ENCODE assay signal across 8 cellular contexts in the genomic region with DNA sequence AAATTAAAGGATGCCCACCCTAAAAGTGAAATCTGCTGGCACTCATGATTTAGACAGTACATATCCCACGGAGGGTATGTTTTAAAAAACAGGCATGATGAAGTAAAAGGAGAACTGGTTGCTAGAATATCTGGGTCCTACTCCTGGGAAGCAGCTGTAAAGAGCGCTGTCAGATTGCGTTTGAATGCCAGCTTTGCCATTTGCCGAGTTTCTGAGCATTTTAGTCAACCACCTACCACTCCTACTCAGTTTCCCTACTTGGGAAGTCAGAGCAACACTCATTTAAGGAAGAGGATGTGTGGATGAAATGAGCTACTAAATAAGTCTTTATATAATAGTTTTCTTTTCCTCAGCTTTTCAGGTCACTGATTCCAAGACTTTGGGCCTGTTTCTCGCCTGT. TPM values are rescaled to one million over a fixed set of nuclear protein-coding genes. Genes with fewer than 3 reads are reported as not detected.
DNase-seq lines count a peak whose midpoint lies in the region; ATAC-seq, FAIRE-seq and TF ChIP-seq lines count a peak whose summit lies in the region.

No MANE protein-coding gene starts in this region.

- TF ChIP-seq CTCF in PC-3 (conservative IDR thresholded peaks at IDR 0.05; ENCODE audit: low read depth, low read length) (no peak), endothelial cell of umbilical vein (IDR thresholded peaks at IDR 0.05; ENCODE audit: extremely low read depth in 1 of 2, insufficient read depth in 1 of 2, low read depth in 1 of 2, low read length in 2 of 2) (no peak), progenitor cell of endocrine pancreas (IDR thresholded peaks at IDR 0.05; ENCODE audit: unreplicated experiment) (no peak)

- peak overlapping the region; percentile 99 for H3K27ac Mint-ChIP-seq in progenitor cell of endocrine pancreas

- CTCF ChIA-PET in PC-3 (lab: Charles Lee), result no interaction called here
- CTCF ChIA-PET in endothelial cell of umbilical vein (lab: Charles Lee), result interaction anchor here (2.0 to 4.6 kb wide), 2 partner anchors 551 to 657 kb away, joined by 8 to 21 read pairs; no protein-coding TSS in a partner anchor

- ATAC-seq in PC-3, result no peak
- no peak for ATAC-seq in HG02852 (IDR thresholded peaks at IDR 0.05; ENCODE audit: unreplicated experiment)
- ATAC-seq in HG03139 (IDR thresholded peaks at IDR 0.05; ENCODE audit: unreplicated experiment), result no peak

- H3K4me3 Mint-ChIP-seq in progenitor cell of endocrine pancreas (ENCODE audit: low read depth), result peak overlapping the region; percentile 99

- H3K27ac ChIP-seq in PC-3 (ENCODE audit: low read length) (peak overlapping the region; percentile 22; the same call in 1 of the 2 replicates), endothelial cell of umbilical vein (ENCODE audit: insufficient read depth, low read depth, low read length) (peak overlapping the region; percentile 19)

- H3K4me1 ChIP-seq in PC-3 (ENCODE audit: insufficient read depth, low read length) (peaks cover 20% of the 10 kb centered on the region; the same call in 1 of the 2 replicates), endothelial cell of umbilical vein (ENCODE audit: control insufficient read depth, extremely low read depth, insufficient read depth, low read length) (peaks cover 8% of the 10 kb centered on the region)

- H3K9ac ChIP-seq in PC-3 (ENCODE audit: low read length) (peak overlapping the region; percentile 83), endothelial cell of umbilical vein (replicated peaks; ENCODE audit: extremely low read depth, insufficient read depth, low read length) (peak overlapping the region; percentile 80)

- intact Hi-C loops in PC-3 (cut with micrococcal nuclease) (no loop called here), endothelial cell of umbilical vein (cut with micrococcal nuclease) (loop anchor here (5.0 kb wide), 1 partner anchor 42 kb away; no protein-coding TSS in a partner anchor)

- H4K20me1 ChIP-seq in PC-3 (ENCODE audit: low read length), result no peaks in the 10 kb centered on the region
- H4K20me1 ChIP-seq in endothelial cell of umbilical vein (replicated peaks; ENCODE audit: control insufficient read depth, extremely low read depth, insufficient read depth, low read length), result no peaks in the 10 kb centered on the region

- no peaks in the 10 kb centered on the region for H3K27me3 ChIP-seq in PC-3 (ENCODE audit: low read length)
- H3K27me3 ChIP-seq in endothelial cell of umbilical vein (ENCODE audit: control insufficient read depth in 2 of 2, insufficient read depth in 2 of 2, low read length in 2 of 2), result no peaks in the 10 kb centered on the region

- no peaks in the 10 kb centered on the region for H3F3A ChIP-seq in PC-3 (ENCODE audit: low read length, unreplicated experiment)

- H3K9me3 ChIP-seq in PC-3 (ENCODE audit: low read length) (no peaks in the 10 kb centered on the region), endothelial cell of umbilical vein (replicated peaks; ENCODE audit: control insufficient read depth, insufficient read depth, low read length) (no peaks in the 10 kb centered on the region)

- H3K4me3 ChIP-seq in PC-3 (ENCODE audit: low read length) (peak overlapping the region; percentile 83), endothelial cell of umbilical vein (replicated peaks in 1 of 3; ENCODE audit: insufficient read depth in 1 of 3, low read depth in 1 of 3, low read length in 3 of 3) (peak overlapping the region; percentile 66 to 93 (median 79))

- dilution Hi-C loops in endothelial cell of umbilical vein (cut with MboI; ENCODE audit: extremely low pct_ligation_motif_present, low sequenced_read_pairs), result no loop called here

- H3K9me2 ChIP-seq in PC-3 (replicated peaks; ENCODE audit: low read length), result no peaks in the 10 kb centered on the region

- no TSS peak for BruUV-seq in PC-3 (replicated peaks; lab: Mats Ljungman, UMichigan)
- BruUV-seq in endothelial cell of umbilical vein (replicated peaks; lab: Mats Ljungman, UMichigan), result no TSS peak

- peaks cover 3% of the 10 kb centered on the region for H3K9me3 Mint-ChIP-seq in progenitor cell of endocrine pancreas (ENCODE audit: low read depth)

- H3K9me1 ChIP-seq in endothelial cell of umbilical vein (replicated peaks; ENCODE audit: control insufficient read depth, extremely low read depth, insufficient read depth, low read length), result no peaks in the 10 kb centered on the region

- peak overlapping the region; percentile 82 for H2AFZ ChIP-seq in PC-3 (ENCODE audit: low read length)
- H2AFZ ChIP-seq in endothelial cell of umbilical vein (ENCODE audit: low read depth, low read length), result peak overlapping the region; percentile 94

- H3K4me2 ChIP-seq in PC-3 (ENCODE audit: low read length) (peak overlapping the region; percentile 88), endothelial cell of umbilical vein (ENCODE audit: insufficient read depth, low read length) (peak overlapping the region; percentile 91)

- TF ChIP-seq POLR2A in endothelial cell of umbilical vein (IDR thresholded peaks at IDR 0.05; ENCODE audit: low read depth, low read length) (no peak), erythroblast (IDR thresholded peaks at IDR 0.05; ENCODE audit: low read length) (no peak)

- H3K36me3 Mint-ChIP-seq in progenitor cell of endocrine pancreas (ENCODE audit: insufficient read depth), result peaks cover 16% of the 10 kb centered on the region

- FAIRE-seq in endothelial cell of umbilical vein (lab: Jason Lieb, UNC), result no peak

- H3K79me2 ChIP-seq in PC-3 (ENCODE audit: low read length) (peaks cover 41% of the 10 kb centered on the region), endothelial cell of umbilical vein (ENCODE audit: control insufficient read depth, insufficient read depth, low read length) (no peaks in the 10 kb centered on the region)

- H3K27me3 Mint-ChIP-seq in progenitor cell of endocrine pancreas, result no peaks in the 10 kb centered on the region

- H3K4me1 Mint-ChIP-seq in progenitor cell of endocrine pancreas (ENCODE audit: low read depth), result peaks cover 23% of the 10 kb centered on the region

- POLR2A ChIA-PET in PC-3 (lab: Charles Lee; ENCODE audit: unreplicated experiment) (no interaction called here), endothelial cell of umbilical vein (lab: Charles Lee) (no interaction called here)

- DNase-seq in DMS79 (lab: John Stamatoyannopoulos, UW) (peak; percentile 34), PC-3 (no peak), endothelial cell of umbilical vein (ENCODE audit: low read depth, low spot score) (no peak), progenitor cell of endocrine pancreas (ENCODE audit: low spot score, unreplicated experiment) (no peak), pons (ENCODE audit: low spot score) (no peak), erythroblast (lab: John Stamatoyannopoulos, UW) (no peak)

- H3K36me3 ChIP-seq in PC-3 (ENCODE audit: low read depth, low read length) (no peaks in the 10 kb centered on the region), endothelial cell of umbilical vein (ENCODE audit: control insufficient read depth in 2 of 2, extremely low read depth in 1 of 2, insufficient read depth in 2 of 2, low read length in 2 of 2) (no peaks in the 10 kb centered on the region)

TF ChIP-seq in endothelial cell of umbilical vein, 7 proteins besides CTCF, POLR2A, EP300 and RAD21:
- TF ChIP-seq, protein P1, sequence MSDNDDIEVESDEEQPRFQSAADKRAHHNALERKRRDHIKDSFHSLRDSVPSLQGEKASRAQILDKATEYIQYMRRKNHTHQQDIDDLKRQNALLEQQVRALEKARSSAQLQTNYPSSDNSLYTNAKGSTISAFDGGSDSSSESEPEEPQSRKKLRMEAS (IDR thresholded peaks at IDR 0.05; ENCODE audit: insufficient read depth, insufficient read length), result no peak
- no peak for TF ChIP-seq FOS (IDR thresholded peaks at IDR 0.05; ENCODE audit: borderline replicate concordance, insufficient read depth, low read length)
- no peak for TF ChIP-seq MYC (IDR thresholded peaks at IDR 0.05; ENCODE audit: low read depth, low read length)
- TF ChIP-seq EZH2 (IDR thresholded peaks at IDR 0.05; ENCODE audit: borderline replicate concordance, low read depth, low read length, severe bottlenecking), result no peak
- no peak for TF ChIP-seq JUN (IDR thresholded peaks at IDR 0.05; ENCODE audit: borderline replicate concordance, insufficient read depth, insufficient read length, low read depth)
- no peak for TF ChIP-seq POLR2AphosphoS5 (IDR thresholded peaks at IDR 0.05; ENCODE audit: insufficient read depth, low read depth, low read length)
- TF ChIP-seq GATA2 (IDR thresholded peaks at IDR 0.05; ENCODE audit: insufficient read depth, insufficient read length, low read depth, low read length), result no peak

RNA-seq across cellular contexts. Expression of a gene that starts 1.1 kb away (rescaled TPM):
- total RNA-seq in PC-3 (2014; rRNA removed) (6.0 and 8.9 TPM in 2 replicates), endothelial cell of umbilical vein (6.1 and 6.6 TPM in 2 replicates), progenitor cell of endocrine pancreas (12.1 and 12.8 TPM in 2 replicates)
- 3.6 and 5.6 TPM in 2 replicates for polyA plus RNA-seq in endothelial cell of umbilical vein
- 5.0 and 5.8 TPM in 2 replicates for polyA plus RNA-seq in endothelial cell of umbilical vein (2011; cell fraction: cytosol; rRNA removed)
- 4.4 and 7.7 TPM in 2 replicates for polyA plus RNA-seq in endothelial cell of umbilical vein (2011; cell fraction: nucleus; rRNA removed)
- polyA plus RNA-seq in endothelial cell of umbilical vein (2012), result 2.4 and 4.9 TPM in 2 replicates
- polyA minus RNA-seq in endothelial cell of umbilical vein, result 7.7 and 9.7 TPM in 2 replicates
- 8.9 TPM for polyA minus RNA-seq in endothelial cell of umbilical vein (2011; cell fraction: cytosol; rRNA and poly(A)+ RNA removed)
- polyA minus RNA-seq in endothelial cell of umbilical vein (2011; cell fraction: nucleus; rRNA and poly(A)+ RNA removed), result 10.3 and 11.1 TPM in 2 replicates
